In the genomic region with DNA sequence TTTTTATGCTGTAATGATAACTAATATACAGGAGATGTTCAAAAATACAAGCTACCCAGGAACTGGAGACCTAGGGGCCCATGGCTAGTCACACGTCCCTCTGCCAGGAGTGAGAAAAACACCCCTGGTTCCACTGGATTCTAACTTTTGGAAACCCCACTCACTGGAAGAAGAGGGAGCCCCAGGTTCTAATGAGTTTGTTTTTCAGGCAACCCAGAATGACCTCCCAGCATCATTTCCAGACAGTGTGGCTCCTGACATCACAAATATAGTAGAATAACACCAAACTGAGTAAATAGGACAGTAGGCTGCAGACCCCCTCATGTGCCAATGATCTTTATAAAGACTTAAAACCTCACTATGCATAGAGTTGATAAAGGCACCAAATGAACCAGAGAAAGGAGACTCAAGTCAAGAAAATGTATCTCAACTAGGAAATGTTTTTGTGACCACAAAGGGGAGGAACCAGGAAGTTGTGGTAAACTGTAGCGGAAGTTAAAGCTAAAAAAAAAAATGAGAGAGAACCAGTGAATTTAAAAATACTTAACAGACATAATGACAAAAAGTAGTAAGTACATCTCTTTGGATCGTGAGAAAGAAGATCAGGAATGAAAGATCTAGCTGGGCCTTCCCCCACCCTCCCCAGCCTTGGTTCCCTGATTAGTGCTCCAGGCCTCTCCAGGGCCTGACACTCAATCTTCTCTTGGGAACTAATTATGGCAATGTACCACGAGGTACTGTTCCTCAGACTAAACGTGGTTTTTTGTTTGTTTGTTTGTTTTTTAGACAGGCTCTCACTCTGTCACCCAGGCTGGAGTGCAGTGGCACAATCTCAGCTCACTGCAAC, we compare ENCODE assay signal across 1 cellular context.
TF ChIP-seq lines count a peak whose summit lies in the region.

No MANE protein-coding gene starts in this region.

TF ChIP-seq in GM23338, 12 proteins besides CTCF, POLR2A, EP300 and RAD21 (continued from another document):
- TF ChIP-seq, protein P1, sequence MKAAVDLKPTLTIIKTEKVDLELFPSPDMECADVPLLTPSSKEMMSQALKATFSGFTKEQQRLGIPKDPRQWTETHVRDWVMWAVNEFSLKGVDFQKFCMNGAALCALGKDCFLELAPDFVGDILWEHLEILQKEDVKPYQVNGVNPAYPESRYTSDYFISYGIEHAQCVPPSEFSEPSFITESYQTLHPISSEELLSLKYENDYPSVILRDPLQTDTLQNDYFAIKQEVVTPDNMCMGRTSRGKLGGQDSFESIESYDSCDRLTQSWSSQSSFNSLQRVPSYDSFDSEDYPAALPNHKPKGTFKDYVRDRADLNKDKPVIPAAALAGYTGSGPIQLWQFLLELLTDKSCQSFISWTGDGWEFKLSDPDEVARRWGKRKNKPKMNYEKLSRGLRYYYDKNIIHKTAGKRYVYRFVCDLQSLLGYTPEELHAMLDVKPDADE (IDR thresholded peaks at IDR 0.05): no peak
- TF ChIP-seq JUNB (IDR thresholded peaks at IDR 0.05; ENCODE audit: unreplicated experiment): no peak
- TF ChIP-seq, protein P2, sequence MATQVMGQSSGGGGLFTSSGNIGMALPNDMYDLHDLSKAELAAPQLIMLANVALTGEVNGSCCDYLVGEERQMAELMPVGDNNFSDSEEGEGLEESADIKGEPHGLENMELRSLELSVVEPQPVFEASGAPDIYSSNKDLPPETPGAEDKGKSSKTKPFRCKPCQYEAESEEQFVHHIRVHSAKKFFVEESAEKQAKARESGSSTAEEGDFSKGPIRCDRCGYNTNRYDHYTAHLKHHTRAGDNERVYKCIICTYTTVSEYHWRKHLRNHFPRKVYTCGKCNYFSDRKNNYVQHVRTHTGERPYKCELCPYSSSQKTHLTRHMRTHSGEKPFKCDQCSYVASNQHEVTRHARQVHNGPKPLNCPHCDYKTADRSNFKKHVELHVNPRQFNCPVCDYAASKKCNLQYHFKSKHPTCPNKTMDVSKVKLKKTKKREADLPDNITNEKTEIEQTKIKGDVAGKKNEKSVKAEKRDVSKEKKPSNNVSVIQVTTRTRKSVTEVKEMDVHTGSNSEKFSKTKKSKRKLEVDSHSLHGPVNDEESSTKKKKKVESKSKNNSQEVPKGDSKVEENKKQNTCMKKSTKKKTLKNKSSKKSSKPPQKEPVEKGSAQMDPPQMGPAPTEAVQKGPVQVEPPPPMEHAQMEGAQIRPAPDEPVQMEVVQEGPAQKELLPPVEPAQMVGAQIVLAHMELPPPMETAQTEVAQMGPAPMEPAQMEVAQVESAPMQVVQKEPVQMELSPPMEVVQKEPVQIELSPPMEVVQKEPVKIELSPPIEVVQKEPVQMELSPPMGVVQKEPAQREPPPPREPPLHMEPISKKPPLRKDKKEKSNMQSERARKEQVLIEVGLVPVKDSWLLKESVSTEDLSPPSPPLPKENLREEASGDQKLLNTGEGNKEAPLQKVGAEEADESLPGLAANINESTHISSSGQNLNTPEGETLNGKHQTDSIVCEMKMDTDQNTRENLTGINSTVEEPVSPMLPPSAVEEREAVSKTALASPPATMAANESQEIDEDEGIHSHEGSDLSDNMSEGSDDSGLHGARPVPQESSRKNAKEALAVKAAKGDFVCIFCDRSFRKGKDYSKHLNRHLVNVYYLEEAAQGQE (IDR thresholded peaks at IDR 0.05; ENCODE audit: unreplicated experiment): no peak
- no peak for TF ChIP-seq ZNF114 (CRISPR knock-in tag; IDR thresholded peaks at IDR 0.05)
- no peak for TF ChIP-seq CREB1 (CRISPR knock-in tag; IDR thresholded peaks at IDR 0.05; ENCODE audit: low read depth)
- no peak for TF ChIP-seq POLR2AphosphoS5 (IDR thresholded peaks at IDR 0.05; ENCODE audit: low read depth)
